ENCODE assay signal across 15 cellular contexts in genomic region chr22:25051983-25052710, GRCh38.
DNase-seq lines count a peak whose midpoint lies in the region; ATAC-seq and TF ChIP-seq lines count a peak whose summit lies in the region.
"Had no signal": no experiment of that assay in that cellular context is flagged by ENCODE, and none has a peak within 500 bp of the region (broad histone marks: within the 10 kb centered on the region; RNA-seq: fewer than 3 reads in every experiment).

No MANE protein-coding gene starts in this region.

- TF ChIP-seq CTCF in heart right ventricle (IDR thresholded peaks at IDR 0.05): no peak
- no peak for TF ChIP-seq CTCF in activated CD8-positive, alpha-beta T cell treated with anti-CD3 and anti-CD28 coated beads for 36 hours (IDR thresholded peaks at IDR 0.05)

- no peaks in the 10 kb centered on the region for H3K27me3 ChIP-seq in heart right ventricle
- no peaks in the 10 kb centered on the region for H3K27me3 ChIP-seq in H7 (ENCODE audit: control insufficient read depth, insufficient read depth, low read length)

- no peak overlapping the region for H3K27ac Mint-ChIP-seq in activated CD8-positive, alpha-beta T cell treated with anti-CD3 and anti-CD28 coated beads for 36 hours
- H3K27ac Mint-ChIP-seq: activated B cell treated with CpG ODN at 0.5 μM for 24 hours; activated naive CD8-positive, alpha-beta T cell treated with anti-CD3 and anti-CD28 coated beads, Interleukin-2, amount 10 ng/mL, durations not matched to agents 7 days and 5 days; naive thymus-derived CD8-positive, alpha-beta T cell had no signal

- DNase-seq in DMS153 (lab: John Stamatoyannopoulos, UW) (peak; percentile 48), DMS153 treated with DMSO at 0.1 percent for 48 hours (lab: John Stamatoyannopoulos, UW; ENCODE audit: unreplicated experiment) (no peak), NCI-H510A (lab: John Stamatoyannopoulos, UW) (peak; percentile 64), heart right ventricle (peak in 1 of 2 donors; percentile 52), renal cortical epithelial cell (ENCODE audit: low read depth) (peak; percentile 23), H7 (no peak), OCI-M1 (lab: John Stamatoyannopoulos, UW) (no peak)
- no peak for DNase-seq in activated CD8-positive, alpha-beta T cell treated with anti-CD3 and anti-CD28 coated beads for 36 hours
- DNase-seq: 8988T; activated B cell treated with CpG ODN at 0.5 μM for 24 hours; activated naive CD8-positive, alpha-beta T cell treated with anti-CD3 and anti-CD28 coated beads, Interleukin-2, amount 10 ng/mL, durations not matched to agents 7 days and 5 days; CD8-positive, alpha-beta memory T cell; central memory CD4-positive, alpha-beta T cell had no signal

- peak in 7 of 8 donors; percentile 41 to 77 (median 50) for ATAC-seq in heart right ventricle
- no peak for ATAC-seq in activated CD8-positive, alpha-beta T cell treated with anti-CD3 and anti-CD28 coated beads for 36 hours
- ATAC-seq: naive thymus-derived CD8-positive, alpha-beta T cell had no signal

- intact Hi-C loops in heart right ventricle (cut with DNase I): loop anchor here in 4 of 10 donors (2.0 to 10.0 kb wide), 3 partner anchors 101 to 287 kb away; partner anchors contain the start of gene PIWIL3 (in 2 of the 4)
- intact Hi-C loops in activated CD8-positive, alpha-beta T cell treated with anti-CD3 and anti-CD28 coated beads for 36 hours (cut with micrococcal nuclease): loop anchor here (5.0 kb wide), 1 partner anchor 115 kb away; no protein-coding TSS in a partner anchor

- H3K9me3 ChIP-seq in heart right ventricle: peaks cover 0 to 9% (median 5%) of the 10 kb centered on the region in 11 donors

- no peaks in the 10 kb centered on the region for H3K36me3 Mint-ChIP-seq in activated CD8-positive, alpha-beta T cell treated with anti-CD3 and anti-CD28 coated beads for 36 hours (ENCODE audit: low read depth)
- H3K36me3 Mint-ChIP-seq: activated naive CD8-positive, alpha-beta T cell treated with anti-CD3 and anti-CD28 coated beads, Interleukin-2, amount 10 ng/mL, durations not matched to agents 7 days and 5 days had no signal

- CTCF ChIA-PET in activated CD8-positive, alpha-beta T cell treated with anti-CD3 and anti-CD28 coated beads for 36 hours (lab: Charles Lee): interaction anchor here (0.9 to 7.5 kb wide), 9 partner anchors 9 to 249 kb away, joined by 3 to 110 read pairs (median 5); partner anchors contain the start of genes KIAA1671 and LHFPL7

- H3K27me3 Mint-ChIP-seq in activated CD8-positive, alpha-beta T cell treated with anti-CD3 and anti-CD28 coated beads for 36 hours: no peaks in the 10 kb centered on the region
- H3K27me3 Mint-ChIP-seq: activated naive CD8-positive, alpha-beta T cell treated with anti-CD3 and anti-CD28 coated beads, Interleukin-2, amount 10 ng/mL, durations not matched to agents 7 days and 5 days had no signal

- WGBS in heart right ventricle, 2 donors: 69% methylated on average over 9 of the region's 9 CpGs

- no peak overlapping the region for H3K4me3 ChIP-seq in heart right ventricle
- H3K4me3 ChIP-seq in H7 (ENCODE audit: insufficient read depth, low read depth, low read length): no peak overlapping the region
- H3K4me3 ChIP-seq: HAP-1 had no signal

- POLR2A ChIA-PET in activated CD8-positive, alpha-beta T cell treated with anti-CD3 and anti-CD28 coated beads for 36 hours (lab: Charles Lee): no interaction called here

- no peak overlapping the region for H3K27ac ChIP-seq in heart right ventricle

- H3K36me3 ChIP-seq in heart right ventricle (peaks cover 0 to 40% (median 4%) of the 10 kb centered on the region in 9 donors), H7 (replicated peaks; ENCODE audit: control insufficient read depth, insufficient read depth, low read length) (peaks cover 14% of the 10 kb centered on the region)

- H3K4me3 Mint-ChIP-seq in activated CD8-positive, alpha-beta T cell treated with anti-CD3 and anti-CD28 coated beads for 36 hours: no peak overlapping the region
- H3K4me3 Mint-ChIP-seq: activated B cell treated with CpG ODN at 0.5 μM for 24 hours; activated naive CD8-positive, alpha-beta T cell treated with anti-CD3 and anti-CD28 coated beads, Interleukin-2, amount 10 ng/mL, durations not matched to agents 7 days and 5 days; CD8-positive, alpha-beta memory T cell; naive thymus-derived CD8-positive, alpha-beta T cell had no signal

- peaks cover 22% of the 10 kb centered on the region for H3K4me1 Mint-ChIP-seq in activated CD8-positive, alpha-beta T cell treated with anti-CD3 and anti-CD28 coated beads for 36 hours (ENCODE audit: low read depth)
- H3K4me1 Mint-ChIP-seq: activated B cell treated with CpG ODN at 0.5 μM for 24 hours had no signal

- H3K9me3 Mint-ChIP-seq in activated CD8-positive, alpha-beta T cell treated with anti-CD3 and anti-CD28 coated beads for 36 hours: peaks cover 13% of the 10 kb centered on the region

- H3K4me1 ChIP-seq in heart right ventricle: peaks cover 0 to 26% (median 0%) of the 10 kb centered on the region in 9 donors
- H3K4me1 ChIP-seq: HAP-1 had no signal

Comparison
In these comparisons a context has a peak if more than half of its experiments do, and no peak if none do; other contexts are left out.
1. DNase-seq: peak in DMS153 (single experiment), NCI-H510A (single experiment) and renal cortical epithelial cell (single experiment); none in DMS153 treated with DMSO at 0.1 percent for 48 hours (single experiment), activated CD8-positive, alpha-beta T cell treated with anti-CD3 and anti-CD28 coated beads for 36 hours (single experiment), H7 (single experiment) and OCI-M1 (single experiment).